23 cellular contexts compared by ENCODE assay signal in genomic region chr12:78534311-78534710, GRCh38.
"Had no signal": no experiment of that assay in that cellular context is flagged by ENCODE, and none has a peak within 500 bp of the region (broad histone marks: within the 10 kb centered on the region; RNA-seq: fewer than 3 reads in every experiment).

No MANE protein-coding gene starts in this region.

- H3K4me3 ChIP-seq: coronary artery, dorsolateral prefrontal cortex had no signal

- ATAC-seq: activated CD8-positive, alpha-beta memory T cell treated with anti-CD3 and anti-CD28 coated beads, Interleukin-2, amount 10 ng/mL, durations not matched to agents 7 days and 5 days; activated CD8-positive, alpha-beta T cell treated with anti-CD3 and anti-CD28 coated beads for 36 hours; activated naive CD8-positive, alpha-beta T cell treated with anti-CD3 and anti-CD28 coated beads, Interleukin-2, amount 50 U/mL, for 24 hours; esophagus mucosa had no signal

- H3K27me3 ChIP-seq: brain microvascular endothelial cell, dorsolateral prefrontal cortex had no signal

- DNase-seq: activated CD4-positive, alpha-beta T cell treated with anti-CD3 and anti-CD28 coated beads for 1 hour; activated CD4-positive, alpha-beta T cell treated with anti-CD3 and anti-CD28 coated beads for 4 hours; activated CD4-positive, alpha-beta T cell treated with anti-CD3 and anti-CD28 coated beads, Interleukin-2, amount 50 U/mL, for 1 hour; activated CD4-positive, alpha-beta T cell treated with anti-CD3 and anti-CD28 coated beads, Interleukin-2, amount 50 U/mL, for 48 hours; activated CD8-positive, alpha-beta memory T cell treated with anti-CD3 and anti-CD28 coated beads, Interleukin-2, amount 10 ng/mL, durations not matched to agents 7 days and 5 days; activated CD8-positive, alpha-beta memory T cell treated with anti-CD3 and anti-CD28 coated beads, Interleukin-2, amount 50 U/mL, for 4 hours; activated CD8-positive, alpha-beta T cell treated with anti-CD3 and anti-CD28 coated beads for 36 hours; activated effector memory CD4-positive, alpha-beta T cell treated with anti-CD3 and anti-CD28 coated beads, Interleukin-2, amount 50 U/mL, for 16 hours; activated naive CD4-positive, alpha-beta T cell treated with anti-CD3 and anti-CD28 coated beads for 36 hours; activated naive CD8-positive, alpha-beta T cell treated with anti-CD3 and anti-CD28 coated beads for 36 hours; activated naive CD8-positive, alpha-beta T cell treated with anti-CD3 and anti-CD28 coated beads, Interleukin-2, amount 50 U/mL, for 24 hours; activated T-cell treated with anti-CD3 and anti-CD28 coated beads, Interleukin-2, amount 50 U/mL, for 1 hour; activated T-cell treated with anti-CD3 and anti-CD28 coated beads, Interleukin-2, amount 50 U/mL, for 48 hours; anterior cingulate cortex; brain microvascular endothelial cell; dorsolateral prefrontal cortex; effector memory CD4-positive, alpha-beta T cell; endodermal cell; head of caudate nucleus; hippocampal formation; T-helper 2 cell had no signal

- H3K36me3 ChIP-seq: brain microvascular endothelial cell had no signal
